ENCODE assay signal across 10 cellular contexts in genomic region chr2:6914829-6915228, GRCh38. TPM values are rescaled to one million over a fixed set of nuclear protein-coding genes. Genes with fewer than 3 reads are reported as not detected.
DNase-seq lines count a peak whose midpoint lies in the region; ATAC-seq lines count a peak whose summit lies in the region.
"Had no signal": no experiment of that assay in that cellular context is flagged by ENCODE, and none has a peak within 500 bp of the region (broad histone marks: within the 10 kb centered on the region; RNA-seq: fewer than 3 reads in every experiment).

No MANE protein-coding gene starts in this region.

- POLR2A ChIA-PET in activated naive CD8-positive, alpha-beta T cell treated with anti-CD3 and anti-CD28 coated beads, Interleukin-2, amount 10 ng/mL, durations not matched to agents 7 days and 5 days (lab: Charles Lee) = interaction anchor here (0.9 to 10.3 kb wide), 6 partner anchors 7 to 51 kb away, joined by 3 to 180 read pairs (median 14); partner anchors contain the start of genes CMPK2 and RSAD2

- no peaks in the 10 kb centered on the region for H3K27me3 ChIP-seq in MG63

- H3K36me3 ChIP-seq in MG63 = no peaks in the 10 kb centered on the region

- H3K9me3 Mint-ChIP-seq in activated naive CD8-positive, alpha-beta T cell treated with anti-CD3 and anti-CD28 coated beads, Interleukin-2, amount 10 ng/mL, durations not matched to agents 7 days and 5 days = peaks cover 4% of the 10 kb centered on the region
- H3K9me3 Mint-ChIP-seq: stimulated activated effector memory CD8-positive, alpha-beta T cell treated with anti-CD3 and anti-CD28 coated beads, Interleukin-12 subunit alpha, Interleukin-12 subunit beta, amount 100 ng/mL, for 72 hours had no signal

- in situ Hi-C loops in Caki2 (cut with HindIII; ENCODE audit: low pct_unique_long_range_greater_than_20kb, low sequenced_read_pairs) = no loop called here

- no peak for ATAC-seq in activated naive CD8-positive, alpha-beta T cell treated with anti-CD3 and anti-CD28 coated beads, Interleukin-2, amount 10 ng/mL, durations not matched to agents 7 days and 5 days (ENCODE audit: low read depth)
- ATAC-seq in HG03097 (IDR thresholded peaks at IDR 0.05; ENCODE audit: low FRiP score, unreplicated experiment) = no peak
- no peak for ATAC-seq in GM21360 (IDR thresholded peaks at IDR 0.05; ENCODE audit: unreplicated experiment)
- ATAC-seq: stimulated activated effector memory CD8-positive, alpha-beta T cell treated with anti-CD3 and anti-CD28 coated beads, Interleukin-12 subunit alpha, Interleukin-12 subunit beta, amount 100 ng/mL, for 72 hours had no signal

- H3K9me3 ChIP-seq in MG63 = no peaks in the 10 kb centered on the region

- peak overlapping the region; percentile 48 for H3K4me3 Mint-ChIP-seq in activated naive CD8-positive, alpha-beta T cell treated with anti-CD3 and anti-CD28 coated beads, Interleukin-2, amount 10 ng/mL, durations not matched to agents 7 days and 5 days
- H3K4me3 Mint-ChIP-seq: stimulated activated effector memory CD8-positive, alpha-beta T cell treated with anti-CD3 and anti-CD28 coated beads, Interleukin-12 subunit alpha, Interleukin-12 subunit beta, amount 100 ng/mL, for 72 hours had no signal

- H3K4me3 ChIP-seq in MG63 = no peak overlapping the region

- no peaks in the 10 kb centered on the region for H3K27me3 Mint-ChIP-seq in activated naive CD8-positive, alpha-beta T cell treated with anti-CD3 and anti-CD28 coated beads, Interleukin-2, amount 10 ng/mL, durations not matched to agents 7 days and 5 days

- H3K36me3 Mint-ChIP-seq in activated naive CD8-positive, alpha-beta T cell treated with anti-CD3 and anti-CD28 coated beads, Interleukin-2, amount 10 ng/mL, durations not matched to agents 7 days and 5 days = peaks cover 61% of the 10 kb centered on the region

- peaks cover 64% of the 10 kb centered on the region for H3K4me1 Mint-ChIP-seq in activated naive CD8-positive, alpha-beta T cell treated with anti-CD3 and anti-CD28 coated beads, Interleukin-2, amount 10 ng/mL, durations not matched to agents 7 days and 5 days

- peak overlapping the region; percentile 81 for H3K27ac Mint-ChIP-seq in activated naive CD8-positive, alpha-beta T cell treated with anti-CD3 and anti-CD28 coated beads, Interleukin-2, amount 10 ng/mL, durations not matched to agents 7 days and 5 days
- H3K27ac Mint-ChIP-seq: stimulated activated effector memory CD8-positive, alpha-beta T cell treated with anti-CD3 and anti-CD28 coated beads, Interleukin-12 subunit alpha, Interleukin-12 subunit beta, amount 100 ng/mL, for 72 hours had no signal

- peak; percentile 38 for DNase-seq in Caki2 (ENCODE audit: low read depth)
- DNase-seq in MG63 = peak; percentile 62
- no peak for DNase-seq in activated naive CD8-positive, alpha-beta T cell treated with anti-CD3 and anti-CD28 coated beads, Interleukin-2, amount 10 ng/mL, durations not matched to agents 7 days and 5 days
- DNase-seq in kidney glomerular epithelial cell (lab: John Stamatoyannopoulos, UW) = peak; percentile 30
- DNase-seq in central memory CD4-positive, alpha-beta T cell = no peak
- no peak for DNase-seq in cerebellar cortex (ENCODE audit: low spot score)
- DNase-seq: Caco-2 had no signal

RNA-seq across cellular contexts. Expression of gene RNF144A, which starts 2.4 kb away (rescaled TPM):
- 5.0 and 19.5 TPM in 2 replicates for total RNA-seq in Caki2 (2014; rRNA removed; shearing (Covaris generic); ENCODE audit: low replicate concordance)
- 1.1 and 4.6 TPM in 2 replicates for total RNA-seq in MG63 (2014; rRNA removed; shearing (Covaris generic); ENCODE audit: low replicate concordance)
- total RNA-seq in activated naive CD8-positive, alpha-beta T cell treated with anti-CD3 and anti-CD28 coated beads, Interleukin-2, amount 10 ng/mL, durations not matched to agents 7 days and 5 days = 10 to 100 TPM; 78.7 to 91.1 TPM

RNA-seq across cellular contexts. Expression of gene RSAD2, which starts 37.3 kb away (rescaled TPM):
- 0.75 and 7.7 TPM in 2 replicates for total RNA-seq in Caki2 (2014; rRNA removed; shearing (Covaris generic); ENCODE audit: low replicate concordance)
- total RNA-seq in MG63 (2014; rRNA removed; shearing (Covaris generic); ENCODE audit: low replicate concordance) = 1.2 and 6.9 TPM in 2 replicates
- 100 to 1,000 TPM; 104 to 105 TPM for total RNA-seq in activated naive CD8-positive, alpha-beta T cell treated with anti-CD3 and anti-CD28 coated beads, Interleukin-2, amount 10 ng/mL, durations not matched to agents 7 days and 5 days

RNA-seq across cellular contexts. Expression of gene CMPK2, which starts 49.1 kb away (rescaled TPM):
- 4.2 and 10.7 TPM in 2 replicates for total RNA-seq in Caki2 (2014; rRNA removed; shearing (Covaris generic); ENCODE audit: low replicate concordance)
- total RNA-seq in MG63 (2014; rRNA removed; shearing (Covaris generic); ENCODE audit: low replicate concordance) = 2.3 and 6.6 TPM in 2 replicates
- 100 to 1,000 TPM; 102 to 106 TPM for total RNA-seq in activated naive CD8-positive, alpha-beta T cell treated with anti-CD3 and anti-CD28 coated beads, Interleukin-2, amount 10 ng/mL, durations not matched to agents 7 days and 5 days

Comparison
In these comparisons a context has a peak if more than half of its experiments do, and no peak if none do; other contexts are left out.
1. DNase-seq: peak in Caki2 (single experiment), MG63 (single experiment) and kidney glomerular epithelial cell (single experiment); none in activated naive CD8-positive, alpha-beta T cell treated with anti-CD3 and anti-CD28 coated beads, Interleukin-2, amount 10 ng/mL, durations not matched to agents 7 days and 5 days (single experiment), central memory CD4-positive, alpha-beta T cell (single experiment) and cerebellar cortex (single experiment).
2. RNA of gene RSAD2, which starts 37.3 kb away (total RNA-seq): 104 to 105 TPM in activated naive CD8-positive, alpha-beta T cell treated with anti-CD3 and anti-CD28 coated beads, Interleukin-2, amount 10 ng/mL, durations not matched to agents 7 days and 5 days; 0.75 to 7.7 TPM in Caki2 and 1.2 to 6.9 TPM in MG63; every median in the first group is over 10 times any median in the second.